Comparison of ENCODE assay signal across 8 cellular contexts in the genomic region with DNA sequence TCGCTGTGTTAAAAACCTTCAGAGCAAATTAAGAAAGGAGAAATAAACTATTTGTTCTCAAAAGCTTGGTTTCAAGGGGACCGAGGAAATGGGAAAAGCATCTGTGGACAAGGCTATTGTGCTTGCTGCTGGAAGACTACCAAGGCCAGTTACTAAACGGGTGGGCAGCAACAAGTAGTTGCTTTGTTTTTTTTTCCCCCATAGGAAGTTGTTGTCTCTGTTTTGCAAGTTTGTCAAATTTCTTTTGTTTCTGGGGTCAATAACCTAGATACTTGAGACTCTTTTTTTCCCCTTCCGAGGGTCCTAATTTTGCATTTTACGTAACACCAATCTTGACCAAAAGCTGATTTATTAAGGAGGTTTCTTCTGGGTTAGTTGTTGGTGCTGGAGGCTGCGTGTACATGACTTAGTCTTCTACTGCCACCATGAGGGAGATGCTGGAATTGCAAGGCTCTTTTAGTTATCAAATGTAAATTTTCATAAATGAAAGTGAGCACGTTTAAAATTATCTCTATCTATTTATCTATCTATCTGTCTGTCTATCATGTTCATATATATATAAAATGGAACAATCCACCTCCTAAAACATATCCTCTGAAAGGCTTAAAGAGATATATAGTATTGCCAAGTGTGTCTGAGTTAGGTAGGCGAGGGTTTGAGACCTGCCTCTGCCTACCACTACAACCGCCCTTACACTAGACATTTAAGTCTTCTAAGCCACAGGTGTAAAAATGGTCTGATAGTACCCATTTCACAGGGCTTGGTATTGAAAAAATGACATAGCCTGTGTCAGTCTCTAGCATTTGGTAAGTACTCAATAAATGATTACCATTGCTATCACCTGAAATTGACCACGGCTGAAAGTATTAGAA.
DNase-seq lines count a peak whose midpoint lies in the region; ATAC-seq and TF ChIP-seq lines count a peak whose summit lies in the region.

No MANE protein-coding gene starts in this region.

- intact Hi-C loops in activated naive CD4-positive, alpha-beta T cell treated with anti-CD3 and anti-CD28 coated beads for 36 hours (cut with micrococcal nuclease), result loop anchor here (1.0 to 10.0 kb wide), 7 partner anchors 47 to 1060 kb away; a partner anchor contains a TSS
- intact Hi-C loops in head of caudate nucleus (cut with DNase I), result loop anchor here (2.0 to 10.0 kb wide), 4 partner anchors 42 to 490 kb away; a partner anchor contains a TSS

- no peaks in the 10 kb centered on the region for H3K4me1 ChIP-seq in MM.1S (ENCODE audit: low read length)

- peaks cover 2% of the 10 kb centered on the region for H3K4me1 Mint-ChIP-seq in activated naive CD4-positive, alpha-beta T cell treated with anti-CD3 and anti-CD28 coated beads for 36 hours (ENCODE audit: low read depth)

- peak overlapping the region; percentile 52 for H2AFZ ChIP-seq in MM.1S (ENCODE audit: low read length)

- H3K27me3 Mint-ChIP-seq in activated naive CD4-positive, alpha-beta T cell treated with anti-CD3 and anti-CD28 coated beads for 36 hours (ENCODE audit: low read depth), result peaks cover 33% of the 10 kb centered on the region

- DNase-seq in EH (ENCODE audit: low read depth) (peak; percentile 70), MM.1S (peak; percentile 76), SHP77 treated with DMSO at 0.1 percent for 48 hours (lab: John Stamatoyannopoulos, UW) (peak; percentile 60), head of caudate nucleus (peak in 40 of 42 donors; percentile 31 to 96 (median 82)), renal cortical epithelial cell (ENCODE audit: low read depth) (peak; percentile 62)
- DNase-seq in activated naive CD4-positive, alpha-beta T cell treated with anti-CD3 and anti-CD28 coated beads for 36 hours, result peak; percentile 86

- H3K27ac Mint-ChIP-seq in activated naive CD4-positive, alpha-beta T cell treated with anti-CD3 and anti-CD28 coated beads for 36 hours, result no peak overlapping the region

- H3K4me3 ChIP-seq in MM.1S (ENCODE audit: low read length), result no peak overlapping the region

- peak overlapping the region; percentile 32; the same call in 1 of the 2 replicates for H3K4me2 ChIP-seq in MM.1S (ENCODE audit: low read depth, low read length)

- no peaks in the 10 kb centered on the region for H3F3A ChIP-seq in MM.1S (ENCODE audit: insufficient read depth, low read length)

- no peak overlapping the region for H3K27ac ChIP-seq in MM.1S (ENCODE audit: low read length)

- ATAC-seq in HG02973 (IDR thresholded peaks at IDR 0.05; ENCODE audit: unreplicated experiment), result no peak
- no peak for ATAC-seq in HG02763 (IDR thresholded peaks at IDR 0.05; ENCODE audit: unreplicated experiment)

- CTCF ChIA-PET in activated naive CD4-positive, alpha-beta T cell treated with anti-CD3 and anti-CD28 coated beads for 36 hours (lab: Charles Lee), result interaction anchor here (0.7 to 4.6 kb wide), 38 partner anchors 8 to 378 kb away, joined by 3 to 89 read pairs (median 4); no protein-coding TSS in a partner anchor

- H3K4me3 Mint-ChIP-seq in activated naive CD4-positive, alpha-beta T cell treated with anti-CD3 and anti-CD28 coated beads for 36 hours, result no peak overlapping the region

- H4K20me1 ChIP-seq in MM.1S (ENCODE audit: insufficient read depth, low read length), result no peaks in the 10 kb centered on the region

- no peaks in the 10 kb centered on the region for H3K27me3 ChIP-seq in MM.1S (replicated peaks; ENCODE audit: insufficient read depth, low read length)

- no peaks in the 10 kb centered on the region for H3K9me3 Mint-ChIP-seq in activated naive CD4-positive, alpha-beta T cell treated with anti-CD3 and anti-CD28 coated beads for 36 hours

- H3K36me3 ChIP-seq in MM.1S (replicated peaks; ENCODE audit: insufficient read depth, low read length), result no peaks in the 10 kb centered on the region

- H3K9me2 ChIP-seq in MM.1S (replicated peaks; ENCODE audit: insufficient read depth, low read length), result no peaks in the 10 kb centered on the region

- no peaks in the 10 kb centered on the region for H3K79me2 ChIP-seq in MM.1S (ENCODE audit: low read length)

- H3K36me3 Mint-ChIP-seq in activated naive CD4-positive, alpha-beta T cell treated with anti-CD3 and anti-CD28 coated beads for 36 hours (ENCODE audit: low read depth), result no peaks in the 10 kb centered on the region

- H3K9ac ChIP-seq in MM.1S (ENCODE audit: low read length), result no peak overlapping the region

- TF ChIP-seq CTCF in MM.1S (IDR thresholded peaks at IDR 0.05; ENCODE audit: low read length), result peak; percentile 93

- H3K9me3 ChIP-seq in MM.1S (replicated peaks; ENCODE audit: insufficient read depth, low read length), result no peaks in the 10 kb centered on the region
